In the genomic region with DNA sequence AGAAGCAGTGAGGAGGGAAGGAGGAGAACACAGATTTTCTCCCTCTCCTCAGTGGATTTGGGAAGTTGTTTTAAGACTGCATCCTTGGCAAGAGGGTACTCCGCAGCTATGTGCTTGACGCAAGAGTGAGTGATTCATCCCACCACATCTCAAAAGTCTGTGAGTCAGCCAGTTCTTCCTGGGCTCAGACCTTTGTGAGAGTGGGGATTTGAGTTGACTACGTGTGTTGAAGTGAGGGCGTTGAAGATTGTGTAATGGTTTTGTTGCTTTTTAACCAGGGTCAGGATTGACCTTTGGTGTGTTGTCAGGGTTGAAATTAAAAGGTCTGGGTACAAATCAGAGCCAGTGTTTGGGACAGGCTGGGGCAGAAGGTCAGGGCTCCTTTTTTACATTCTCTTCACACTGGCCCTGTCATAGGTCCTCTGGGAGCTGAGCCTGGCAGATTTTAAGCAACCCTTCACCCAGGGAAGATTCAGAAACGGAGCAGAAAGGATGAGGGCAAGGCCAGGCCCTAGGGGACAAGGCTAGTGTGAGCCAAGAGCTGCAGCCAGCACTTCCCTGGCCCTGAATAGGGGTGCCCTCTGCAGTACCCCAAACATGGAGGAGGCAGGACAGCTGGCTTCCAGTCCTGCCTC, we compare ENCODE assay signal across 8 cellular contexts. TPM values are rescaled to one million over a fixed set of nuclear protein-coding genes. Genes with fewer than 3 reads are reported as not detected.
DNase-seq lines count a peak whose midpoint lies in the region; ATAC-seq and TF ChIP-seq lines count a peak whose summit lies in the region.

No MANE protein-coding gene starts in this region.

- peaks cover 0 to 8% of the 10 kb centered on the region in 2 donors for H3K4me1 ChIP-seq in esophagus (ENCODE audit: control insufficient read depth in 2 of 2, insufficient read depth in 2 of 2, low read length in 1 of 2)
- no peaks in the 10 kb centered on the region for H3K4me1 ChIP-seq in ovary (ENCODE audit: insufficient read depth)

- ATAC-seq in stimulated activated naive B cell treated with anti-CD40 and anti-IgM and Interleukin-4, amounts not matched to agents 10 μg/mL and 1 μg/mL and 100 μg/mL, for 72 hours (replicated peaks), result no peak

- WGBS in esophagus, 2 donors, result 27 to 34% methylated on average over 5 of the region's 5 CpGs
- WGBS in ovary, 3 donors, result 21 to 45% (median 38%) methylated on average over 5 of the region's 5 CpGs

- H3K27me3 Mint-ChIP-seq in stimulated activated naive B cell treated with anti-CD40 and anti-IgM and Interleukin-4, amounts not matched to agents 10 μg/mL and 1 μg/mL and 100 μg/mL, for 72 hours, result peaks cover 26 to 57% of the 10 kb centered on the region in 2 donors

- H3K9me3 ChIP-seq in esophagus (ENCODE audit: control insufficient read depth in 2 of 2, insufficient read depth in 1 of 2, low read depth in 1 of 2, low read length in 1 of 2), result no peaks in the 10 kb centered on the region
- no peaks in the 10 kb centered on the region for H3K9me3 ChIP-seq in ovary

- intact Hi-C loops in ovary (cut with DNase I), result no loop called here

- no peak overlapping the region for H3K4me3 Mint-ChIP-seq in stimulated activated naive B cell treated with anti-CD40 and anti-IgM and Interleukin-4, amounts not matched to agents 10 μg/mL and 1 μg/mL and 100 μg/mL, for 72 hours

- no peaks in the 10 kb centered on the region for H3K4me1 Mint-ChIP-seq in stimulated activated naive B cell treated with anti-CD40 and anti-IgM and Interleukin-4, amounts not matched to agents 10 μg/mL and 1 μg/mL and 100 μg/mL, for 72 hours

- H3K27me3 ChIP-seq in esophagus (ENCODE audit: control insufficient read depth in 1 of 2, insufficient read depth in 2 of 2, low read length in 2 of 2) (no peaks in the 10 kb centered on the region), ovary (no peaks in the 10 kb centered on the region)

- TF ChIP-seq POLR2A in ovary (IDR thresholded peaks at IDR 0.05), result no peak

- no peaks in the 10 kb centered on the region for H3K36me3 ChIP-seq in esophagus (ENCODE audit: control insufficient read depth in 2 of 2, insufficient read depth in 2 of 2, low read length in 1 of 2)
- H3K36me3 ChIP-seq in ovary, result no peaks in the 10 kb centered on the region

- H3K4me3 ChIP-seq in esophagus (ENCODE audit: low read depth in 1 of 2, low read length in 2 of 2) (no peak overlapping the region), ovary (no peak overlapping the region)

- H3K9me3 Mint-ChIP-seq in stimulated activated naive B cell treated with anti-CD40 and anti-IgM and Interleukin-4, amounts not matched to agents 10 μg/mL and 1 μg/mL and 100 μg/mL, for 72 hours, result peaks cover 0 to 2% of the 10 kb centered on the region in 2 donors

- no peak overlapping the region for H3K27ac Mint-ChIP-seq in stimulated activated naive B cell treated with anti-CD40 and anti-IgM and Interleukin-4, amounts not matched to agents 10 μg/mL and 1 μg/mL and 100 μg/mL, for 72 hours

- no peaks in the 10 kb centered on the region for H3K36me3 Mint-ChIP-seq in stimulated activated naive B cell treated with anti-CD40 and anti-IgM and Interleukin-4, amounts not matched to agents 10 μg/mL and 1 μg/mL and 100 μg/mL, for 72 hours

- peak; percentile 86 for DNase-seq in GOT3 (lab: John Stamatoyannopoulos, UW)
- peak; percentile 95 for DNase-seq in RKO (ENCODE audit: low spot score)
- peak in 3 of 5 donors; percentile 36 to 69 (median 47) for DNase-seq in ovary
- no peak for DNase-seq in NCI-H1694 treated with DMSO at 0.1 percent for 48 hours (lab: John Stamatoyannopoulos, UW)
- no peak for DNase-seq in stimulated activated naive B cell treated with anti-CD40 and anti-IgM and Interleukin-4, amounts not matched to agents 10 μg/mL and 1 μg/mL and 100 μg/mL, for 72 hours
- no peak for DNase-seq in NCI-H1417 (lab: John Stamatoyannopoulos, UW)
- DNase-seq in COR-L47 (lab: John Stamatoyannopoulos, UW), result no peak

- peak; percentile 59 for TF ChIP-seq EP300 in ovary (IDR thresholded peaks at IDR 0.05)

- H3K27ac ChIP-seq in esophagus (ENCODE audit: low read depth in 2 of 2, low read length in 1 of 2), result peak overlapping the region; percentile 75 to 90
- no peak overlapping the region for H3K27ac ChIP-seq in ovary

- no peak for TF ChIP-seq CTCF in ovary (IDR thresholded peaks at IDR 0.05)

RNA-seq across cellular contexts. Expression of gene C11orf86, which starts 4.2 kb away (rescaled TPM):
- polyA plus RNA-seq in esophagus (not detected), ovary (not detected)
- total RNA-seq in ovary, result 1 to 10 TPM in 1 of 7 donors, not detected in 6; 2.6 TPM

RNA-seq across cellular contexts. Expression of gene PC, which starts 12.7 kb away (rescaled TPM):
- polyA plus RNA-seq in esophagus (10 to 100 TPM; 18.0 to 24.9 TPM), ovary (10 to 100 TPM in 1 of 2 donors, 1 to 10 TPM in 1; 4.2 to 14.7 TPM)
- 10 to 100 TPM in 5 of 7 donors, 1 to 10 TPM in 2; 7.5 to 27.5 (median 17.1) TPM for total RNA-seq in ovary

RNA-seq across cellular contexts. Expression of gene SYT12, which starts 52.0 kb away (rescaled TPM):
- under 1 TPM; 0.53 TPM for polyA plus RNA-seq in esophagus
- total RNA-seq in ovary, result 1 to 10 TPM in 3 of 7 donors, under 1 TPM in 2, not detected in 2; 0.12 to 6.0 (median 1.2) TPM
- under 1 TPM; 0.05 to 0.10 TPM for polyA plus RNA-seq in ovary

Comparison
In these comparisons a context has a peak if more than half of its experiments do, and no peak if none do; other contexts are left out.
1. DNase-seq: peak in GOT3 (single experiment), RKO (single experiment) and ovary (3 of 5); none in NCI-H1694 treated with DMSO at 0.1 percent for 48 hours (single experiment), stimulated activated naive B cell treated with anti-CD40 and anti-IgM and Interleukin-4, amounts not matched to agents 10 μg/mL and 1 μg/mL and 100 μg/mL, for 72 hours (single experiment), NCI-H1417 (0 of 3) and COR-L47 (single experiment).
2. H3K27ac ChIP-seq: peak in esophagus (2 of 2); none in ovary (0 of 2).